8 cellular contexts compared by ENCODE assay signal in the genomic region with DNA sequence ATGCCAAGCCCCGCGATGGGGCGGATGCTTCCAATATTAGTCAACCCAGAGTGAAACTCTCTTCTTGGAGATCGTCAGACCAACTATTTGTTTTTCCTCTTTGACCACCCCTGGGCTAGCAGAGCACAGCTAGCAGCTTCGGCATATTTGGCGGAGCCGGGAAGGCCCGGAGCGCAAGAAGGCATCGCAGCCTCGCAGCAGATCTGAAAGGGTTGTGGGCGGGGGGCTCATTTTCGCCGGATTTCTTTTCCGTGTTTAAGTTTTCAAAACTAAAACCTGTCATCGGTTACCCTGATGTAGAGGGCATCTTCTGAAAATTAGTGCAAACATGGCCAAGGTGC. TPM values are rescaled to one million over a fixed set of nuclear protein-coding genes. Genes with fewer than 3 reads are reported as not detected.
DNase-seq lines count a peak whose midpoint lies in the region; TF ChIP-seq lines count a peak whose summit lies in the region.

No MANE protein-coding gene starts in this region.

- H3K36me3 Mint-ChIP-seq in activated CD4-positive, alpha-beta T cell treated with anti-CD3 and anti-CD28 coated beads, Interleukin-2, amount 10 ng/mL, durations not matched to agents 7 days and 5 days (ENCODE audit: low read depth) = no peaks in the 10 kb centered on the region
- H3K36me3 Mint-ChIP-seq in endothelial cell (ENCODE audit: low read depth, unreplicated experiment) = no peaks in the 10 kb centered on the region
- no peaks in the 10 kb centered on the region for H3K36me3 Mint-ChIP-seq in osteocyte (ENCODE audit: unreplicated experiment)

- peaks cover 11% of the 10 kb centered on the region for H3K4me1 Mint-ChIP-seq in activated CD4-positive, alpha-beta T cell treated with anti-CD3 and anti-CD28 coated beads, Interleukin-2, amount 10 ng/mL, durations not matched to agents 7 days and 5 days
- H3K4me1 Mint-ChIP-seq in endothelial cell (ENCODE audit: unreplicated experiment) (peaks cover 28% of the 10 kb centered on the region), osteocyte (ENCODE audit: unreplicated experiment) (peaks cover 22% of the 10 kb centered on the region)

- TF ChIP-seq CTCF in endothelial cell (IDR thresholded peaks at IDR 0.05; ENCODE audit: unreplicated experiment) (no peak), osteocyte (IDR thresholded peaks at IDR 0.05) (no peak)

- no peak overlapping the region for H3K27ac Mint-ChIP-seq in activated CD4-positive, alpha-beta T cell treated with anti-CD3 and anti-CD28 coated beads, Interleukin-2, amount 10 ng/mL, durations not matched to agents 7 days and 5 days
- H3K27ac Mint-ChIP-seq in endothelial cell (ENCODE audit: unreplicated experiment) = no peak overlapping the region
- H3K27ac Mint-ChIP-seq in osteocyte (ENCODE audit: unreplicated experiment) = no peak overlapping the region

- peaks cover 68% of the 10 kb centered on the region for H3K27me3 Mint-ChIP-seq in activated CD4-positive, alpha-beta T cell treated with anti-CD3 and anti-CD28 coated beads, Interleukin-2, amount 10 ng/mL, durations not matched to agents 7 days and 5 days
- H3K27me3 Mint-ChIP-seq in endothelial cell (ENCODE audit: unreplicated experiment) = peaks cover 16% of the 10 kb centered on the region
- peaks cover 80% of the 10 kb centered on the region for H3K27me3 Mint-ChIP-seq in osteocyte (ENCODE audit: unreplicated experiment)

- CTCF ChIA-PET in activated CD4-positive, alpha-beta T cell treated with anti-CD3 and anti-CD28 coated beads, Interleukin-2, amount 10 ng/mL, durations not matched to agents 7 days and 5 days (lab: Charles Lee) = no interaction called here

- POLR2A ChIA-PET in activated CD4-positive, alpha-beta T cell treated with anti-CD3 and anti-CD28 coated beads, Interleukin-2, amount 10 ng/mL, durations not matched to agents 7 days and 5 days (lab: Charles Lee) = no interaction called here

- H3K4me3 Mint-ChIP-seq in activated CD4-positive, alpha-beta T cell treated with anti-CD3 and anti-CD28 coated beads, Interleukin-2, amount 10 ng/mL, durations not matched to agents 7 days and 5 days = peak overlapping the region; percentile 2
- H3K4me3 Mint-ChIP-seq in endothelial cell (ENCODE audit: unreplicated experiment) (peak overlapping the region; percentile 80), osteocyte (ENCODE audit: unreplicated experiment) (peak overlapping the region; percentile 75)

- no peaks in the 10 kb centered on the region for H3K9me3 Mint-ChIP-seq in activated CD4-positive, alpha-beta T cell treated with anti-CD3 and anti-CD28 coated beads, Interleukin-2, amount 10 ng/mL, durations not matched to agents 7 days and 5 days
- H3K9me3 Mint-ChIP-seq in endothelial cell (ENCODE audit: unreplicated experiment) (no peaks in the 10 kb centered on the region), osteocyte (ENCODE audit: unreplicated experiment) (no peaks in the 10 kb centered on the region)

- no peak for DNase-seq in activated CD4-positive, alpha-beta T cell treated with anti-CD3 and anti-CD28 coated beads, Interleukin-2, amount 10 ng/mL, durations not matched to agents 7 days and 5 days
- DNase-seq in activated CD4-positive, alpha-beta T cell treated with anti-CD3 and anti-CD28 coated beads for 4 hours = no peak
- DNase-seq in NAMALWA (ENCODE audit: low spot score) = peak; percentile 64
- peak; percentile 16 for DNase-seq in endothelial cell (ENCODE audit: low spot score)
- no peak for DNase-seq in osteocyte (ENCODE audit: extremely low spot score, unreplicated experiment)
- no peak for DNase-seq in HPDE6-E6E7 (ENCODE audit: extremely low spot score)
- DNase-seq in activated CD8-positive, alpha-beta memory T cell treated with anti-CD3 and anti-CD28 coated beads, Interleukin-2, amount 50 U/mL, for 48 hours = no peak
- no peak for DNase-seq in effector CD4-positive, alpha-beta T cell

RNA-seq across cellular contexts. Expression of gene ZNF385B, which starts 0.3 kb away (rescaled TPM):
- total RNA-seq in activated CD4-positive, alpha-beta T cell treated with anti-CD3 and anti-CD28 coated beads, Interleukin-2, amount 10 ng/mL, durations not matched to agents 7 days and 5 days = not detected
- total RNA-seq in endothelial cell (ENCODE audit: unreplicated experiment) = 0.49 TPM
- total RNA-seq in osteocyte = 0.13 and 0.16 TPM in 2 replicates

Comparison
In these comparisons a context has a peak if more than half of its experiments do, and no peak if none do; other contexts are left out.
1. DNase-seq: peak in NAMALWA (single experiment) and endothelial cell (single experiment); none in activated CD4-positive, alpha-beta T cell treated with anti-CD3 and anti-CD28 coated beads, Interleukin-2, amount 10 ng/mL, durations not matched to agents 7 days and 5 days (single experiment), activated CD4-positive, alpha-beta T cell treated with anti-CD3 and anti-CD28 coated beads for 4 hours (0 of 2), osteocyte (single experiment), HPDE6-E6E7 (single experiment), activated CD8-positive, alpha-beta memory T cell treated with anti-CD3 and anti-CD28 coated beads, Interleukin-2, amount 50 U/mL, for 48 hours (single experiment) and effector CD4-positive, alpha-beta T cell (single experiment).
2. H3K4me3 Mint-ChIP-seq: peak in every context shown above with its lines; median percentile 80 in endothelial cell; 75 in osteocyte; 2 in activated CD4-positive, alpha-beta T cell treated with anti-CD3 and anti-CD28 coated beads, Interleukin-2, amount 10 ng/mL, durations not matched to agents 7 days and 5 days.